21 cellular contexts compared by ENCODE assay signal in genomic region chr19:1663854-1664253, GRCh38. TPM values are rescaled to one million over a fixed set of nuclear protein-coding genes. Genes with fewer than 3 reads are reported as not detected.
DNase-seq lines count a peak whose midpoint lies in the region; ATAC-seq, FAIRE-seq and TF ChIP-seq lines count a peak whose summit lies in the region.
"Had no signal": no experiment of that assay in that cellular context is flagged by ENCODE, and none has a peak within 500 bp of the region (broad histone marks: within the 10 kb centered on the region; RNA-seq: fewer than 3 reads in every experiment).

No MANE protein-coding gene starts in this region.

- no peaks in the 10 kb centered on the region for H3K79me2 ChIP-seq in HepG2 (ENCODE audit: insufficient read depth, low read length)

- H3K27ac ChIP-seq in HepG2 (ENCODE audit: extremely low read length, insufficient read depth, low read length): no peak overlapping the region
- no peak overlapping the region for H3K27ac ChIP-seq in right lobe of liver
- H3K27ac ChIP-seq: adrenal gland, upper lobe of left lung had no signal

- H3K9me3 ChIP-seq in HepG2 (ENCODE audit: low read length) (no peaks in the 10 kb centered on the region), right lobe of liver (no peaks in the 10 kb centered on the region)
- H3K9me3 ChIP-seq: adrenal gland, Peyer's patch, SK-N-SH, upper lobe of left lung had no signal

- H3K4me1 Mint-ChIP-seq in activated naive CD8-positive, alpha-beta T cell treated with anti-CD3 and anti-CD28 coated beads for 36 hours: peaks cover 20% of the 10 kb centered on the region
- peaks cover 70% of the 10 kb centered on the region for H3K4me1 Mint-ChIP-seq in stimulated activated memory B cell treated with anti-CD40 and anti-IgM and Interleukin-4, amounts not matched to agents 10 μg/mL and 1 μg/mL and 100 μg/mL, for 72 hours

- TF ChIP-seq CTCF in HepG2 (CRISPR knock-in tag; IDR thresholded peaks at IDR 0.05): no peak
- no peak for TF ChIP-seq CTCF in right lobe of liver (IDR thresholded peaks at IDR 0.05)
- TF ChIP-seq CTCF in GM13977 (IDR thresholded peaks at IDR 0.05; ENCODE audit: extremely low read depth, insufficient read depth, missing control alignments): no peak

- H3K4me1 ChIP-seq in HepG2 (ENCODE audit: insufficient read depth, low read length): no peaks in the 10 kb centered on the region; the same call in 1 of the 2 replicates
- H3K4me1 ChIP-seq in right lobe of liver: no peaks in the 10 kb centered on the region
- H3K4me1 ChIP-seq: adrenal gland had no signal

- H3K4me3 ChIP-seq in HepG2 (replicated peaks in 1 of 3; ENCODE audit: insufficient read depth in 1 of 3, low read depth in 2 of 3, low read length in 3 of 3): no peak overlapping the region
- no peak overlapping the region for H3K4me3 ChIP-seq in right lobe of liver
- H3K4me3 ChIP-seq: adrenal gland, lung, Peyer's patch, upper lobe of left lung had no signal

- TF ChIP-seq POLR2A in HepG2 (IDR thresholded peaks at IDR 0.05; ENCODE audit: insufficient read depth in 1 of 2, low read depth in 2 of 2, low read length in 2 of 2) (no peak), right lobe of liver (IDR thresholded peaks at IDR 0.05) (no peak)

- no peak overlapping the region for H3K9ac ChIP-seq in HepG2 (ENCODE audit: insufficient read depth, low read depth, low read length)
- H3K9ac ChIP-seq: SK-N-SH had no signal

- intact Hi-C loops in HepG2 (cut with micrococcal nuclease; ENCODE audit: unreplicated experiment) (no loop called here), right lobe of liver (cut with DNase I) (no loop called here)

- no peaks in the 10 kb centered on the region for H4K20me1 ChIP-seq in HepG2 (ENCODE audit: insufficient read depth, low read length)

- H3K9me3 Mint-ChIP-seq in activated naive CD8-positive, alpha-beta T cell treated with anti-CD3 and anti-CD28 coated beads for 36 hours: no peaks in the 10 kb centered on the region
- H3K9me3 Mint-ChIP-seq in stimulated activated memory B cell treated with anti-CD40 and anti-IgM and Interleukin-4, amounts not matched to agents 10 μg/mL and 1 μg/mL and 100 μg/mL, for 72 hours: no peaks in the 10 kb centered on the region
- H3K9me3 Mint-ChIP-seq: CD8-positive, alpha-beta memory T cell had no signal

- CTCF ChIA-PET in HepG2 (lab: Yijun Ruan, JAX; ENCODE audit: low intra/inter-chr PET ratio, low total read pairs): no interaction called here

- peaks cover 25% of the 10 kb centered on the region for H3K27me3 Mint-ChIP-seq in activated naive CD8-positive, alpha-beta T cell treated with anti-CD3 and anti-CD28 coated beads for 36 hours
- H3K27me3 Mint-ChIP-seq in stimulated activated memory B cell treated with anti-CD40 and anti-IgM and Interleukin-4, amounts not matched to agents 10 μg/mL and 1 μg/mL and 100 μg/mL, for 72 hours: no peaks in the 10 kb centered on the region

- H3K4me2 ChIP-seq in HepG2 (ENCODE audit: low read depth, low read length): no peak overlapping the region
- H3K4me2 ChIP-seq: SK-N-SH had no signal

- BruUV-seq in HepG2 (replicated peaks; lab: Mats Ljungman, UMichigan): no TSS peak

- H3K4me3 Mint-ChIP-seq in activated naive CD8-positive, alpha-beta T cell treated with anti-CD3 and anti-CD28 coated beads for 36 hours: no peak overlapping the region
- H3K4me3 Mint-ChIP-seq in stimulated activated memory B cell treated with anti-CD40 and anti-IgM and Interleukin-4, amounts not matched to agents 10 μg/mL and 1 μg/mL and 100 μg/mL, for 72 hours: no peak overlapping the region
- H3K4me3 Mint-ChIP-seq: CD8-positive, alpha-beta memory T cell had no signal

- H3K36me3 Mint-ChIP-seq in activated naive CD8-positive, alpha-beta T cell treated with anti-CD3 and anti-CD28 coated beads for 36 hours: no peaks in the 10 kb centered on the region
- no peaks in the 10 kb centered on the region for H3K36me3 Mint-ChIP-seq in stimulated activated memory B cell treated with anti-CD40 and anti-IgM and Interleukin-4, amounts not matched to agents 10 μg/mL and 1 μg/mL and 100 μg/mL, for 72 hours
- H3K36me3 Mint-ChIP-seq: CD8-positive, alpha-beta memory T cell had no signal

- H3K27me3 ChIP-seq in HepG2 (ENCODE audit: control insufficient read depth in 1 of 2, insufficient read depth in 2 of 2, low read length in 2 of 2) (peaks cover 9 to 43% of the 10 kb centered on the region in 2 experiments), right lobe of liver (no peaks in the 10 kb centered on the region)

- in situ Hi-C loops in HepG2 (cut with HindIII; ENCODE audit: extremely low pct_ligation_motif_present, low pct_unique_long_range_greater_than_20kb): no loop called here
- in situ Hi-C loops in GM13977 (cut with MboI; ENCODE audit: low pct_unique_long_range_greater_than_20kb, low sequenced_read_pairs, unreplicated experiment): no loop called here

- WGBS in HepG2 (ENCODE audit: low lambda C conversion rate): 58% methylated on average over 7 of the region's 13 CpGs
- WGBS in right lobe of liver (ENCODE audit: insufficient coverage, low coverage, low lambda C conversion rate, missing lambda C conversion rate): 80% methylated on average over 1 of the region's 13 CpGs

- H2AFZ ChIP-seq in HepG2 (ENCODE audit: low read length): no peak overlapping the region

- no peak for TF ChIP-seq EP300 in HepG2 (IDR thresholded peaks at IDR 0.05; ENCODE audit: low read depth in 2 of 2, low read length in 2 of 2)
- no peak for TF ChIP-seq EP300 in HepG2 (CRISPR knock-in tag; IDR thresholded peaks at IDR 0.05; ENCODE audit: borderline replicate concordance)

- POLR2A ChIA-PET in HepG2 (lab: Yijun Ruan, JAX): no interaction called here

- H3K36me3 ChIP-seq in HepG2 (replicated peaks in 1 of 2; ENCODE audit: control insufficient read depth in 1 of 2, insufficient read depth in 2 of 2, low read length in 2 of 2) (no peaks in the 10 kb centered on the region), right lobe of liver (no peaks in the 10 kb centered on the region)
- H3K36me3 ChIP-seq: adrenal gland, Peyer's patch, upper lobe of left lung had no signal

- DNase-seq in HepG2 (ENCODE audit: low spot score): no peak
- DNase-seq in right lobe of liver: no peak
- peak; percentile 69 for DNase-seq in GM13977 (ENCODE audit: low spot score)
- peak; percentile 43 for DNase-seq in activated naive CD8-positive, alpha-beta T cell treated with anti-CD3 and anti-CD28 coated beads for 36 hours
- no peak for DNase-seq in NCI-H1105 (lab: John Stamatoyannopoulos, UW)
- no peak for DNase-seq in Kasumi-1 (lab: John Stamatoyannopoulos, UW)
- DNase-seq: adrenal gland; CD8-positive, alpha-beta memory T cell; dermis blood vessel endothelial cell; HCEC 1CT; kidney; NCI-H774; occipital lobe; retina; SK-N-SH; T-helper 9 cell; upper lobe of left lung had no signal

- H3K27ac Mint-ChIP-seq in activated naive CD8-positive, alpha-beta T cell treated with anti-CD3 and anti-CD28 coated beads for 36 hours: no peak overlapping the region
- peak overlapping the region; percentile 57 for H3K27ac Mint-ChIP-seq in stimulated activated memory B cell treated with anti-CD40 and anti-IgM and Interleukin-4, amounts not matched to agents 10 μg/mL and 1 μg/mL and 100 μg/mL, for 72 hours
- H3K27ac Mint-ChIP-seq: CD8-positive, alpha-beta memory T cell had no signal

- TF ChIP-seq RAD21 in HepG2 (CRISPR knock-in tag; IDR thresholded peaks at IDR 0.05): no peak

- ATAC-seq in HepG2 (no peak), right lobe of liver (no peak), HG03280 (IDR thresholded peaks at IDR 0.05; ENCODE audit: unreplicated experiment) (no peak)
- peak; percentile 57 for ATAC-seq in stimulated activated memory B cell treated with anti-CD40 and anti-IgM and Interleukin-4, amounts not matched to agents 10 μg/mL and 1 μg/mL and 100 μg/mL, for 72 hours

- FAIRE-seq in HepG2 (lab: Jason Lieb, UNC): no peak
- FAIRE-seq: kidney had no signal

RNA-seq across cellular contexts. Expression of gene TCF3, which starts 11.4 kb away (rescaled TPM):
- 38.0 and 53.2 TPM in 2 replicates for total RNA-seq in HepG2 (2016; rRNA removed; fragmentation: Illumina TruSeq; extraction: Trizol)
- 24.5 and 28.5 TPM in 2 replicates for total RNA-seq in HepG2 (2016; cell fraction: cytosol; rRNA removed; fragmentation: Illumina TruSeq; extraction: Trizol; ENCODE audit: low read depth)
- total RNA-seq in HepG2 (2016; cell fraction: insoluble cytoplasmic fraction; rRNA removed; fragmentation: Illumina TruSeq; extraction: Trizol): 29.0 and 50.0 TPM in 2 replicates
- 81.6 and 83.0 TPM in 2 replicates for total RNA-seq in HepG2 (2016; cell fraction: membrane; rRNA removed; fragmentation: Illumina TruSeq; extraction: Trizol)
- 28.3 and 35.7 TPM in 2 replicates for total RNA-seq in HepG2 (2016; cell fraction: nucleus; rRNA removed; fragmentation: Illumina TruSeq; extraction: Trizol)
- polyA plus RNA-seq in HepG2 (2011; rRNA removed): 51.4 and 52.0 TPM in 2 replicates
- 39.6 and 81.0 TPM in 2 replicates for polyA plus RNA-seq in HepG2 (2011; cell fraction: cytosol; rRNA removed)
- polyA plus RNA-seq in HepG2 (2011; cell fraction: nucleus; rRNA removed): 168 and 260 TPM in 2 replicates
- 51.8 and 53.9 TPM in 2 replicates for polyA plus RNA-seq in HepG2 (2012)
- 65.0 and 68.6 TPM in 2 replicates for polyA plus RNA-seq in HepG2 (2016; cell fraction: cytosol; fragmentation: Illumina TruSeq; extraction: Trizol; ENCODE audit: low read depth)
- polyA plus RNA-seq in HepG2 (2016; cell fraction: insoluble cytoplasmic fraction; fragmentation: Illumina TruSeq; extraction: Trizol; ENCODE audit: low read depth): 77.8 and 91.9 TPM in 2 replicates
- 123 and 140 TPM in 2 replicates for polyA plus RNA-seq in HepG2 (2016; cell fraction: membrane; fragmentation: Illumina TruSeq; extraction: Trizol; ENCODE audit: low read depth)
- polyA plus RNA-seq in HepG2 (2016; cell fraction: nucleus; fragmentation: Illumina TruSeq; extraction: Trizol; ENCODE audit: insufficient read depth, low read depth): 119 and 120 TPM in 2 replicates
- 55.1 and 105 TPM in 2 replicates for polyA minus RNA-seq in HepG2 (2011; rRNA and poly(A)+ RNA removed; ENCODE audit: low replicate concordance)
- 44.3 and 47.1 TPM in 2 replicates for polyA minus RNA-seq in HepG2 (2011; cell fraction: cytosol; rRNA and poly(A)+ RNA removed)
- 17.8 and 22.5 TPM in 2 replicates for polyA minus RNA-seq in HepG2 (2011; cell fraction: nucleus; rRNA and poly(A)+ RNA removed)
- total RNA-seq in right lobe of liver: 10 to 100 TPM; 11.0 to 30.1 (median 15.9) TPM
- 100 to 1,000 TPM; 106 TPM for total RNA-seq in activated naive CD8-positive, alpha-beta T cell treated with anti-CD3 and anti-CD28 coated beads for 36 hours

RNA-seq across cellular contexts. Expression of gene UQCR11, which starts 58.6 kb away (rescaled TPM):
- total RNA-seq in HepG2 (2016; rRNA removed; fragmentation: Illumina TruSeq; extraction: Trizol) (214 and 216 TPM in 2 replicates), right lobe of liver (100 to 1,000 TPM in 4 of 6 experiments, 10 to 100 TPM in 2; 59.6 to 202 (median 172) TPM)
- total RNA-seq in HepG2 (2016; cell fraction: cytosol; rRNA removed; fragmentation: Illumina TruSeq; extraction: Trizol; ENCODE audit: low read depth): 181 and 320 TPM in 2 replicates
- total RNA-seq in HepG2 (2016; cell fraction: insoluble cytoplasmic fraction; rRNA removed; fragmentation: Illumina TruSeq; extraction: Trizol): 205 and 210 TPM in 2 replicates
- total RNA-seq in HepG2 (2016; cell fraction: membrane; rRNA removed; fragmentation: Illumina TruSeq; extraction: Trizol): 252 and 309 TPM in 2 replicates
- total RNA-seq in HepG2 (2016; cell fraction: nucleus; rRNA removed; fragmentation: Illumina TruSeq; extraction: Trizol): 63.8 and 65.4 TPM in 2 replicates
- polyA plus RNA-seq in HepG2 (2011; rRNA removed): 111 and 125 TPM in 2 replicates
- 81.4 and 152 TPM in 2 replicates for polyA plus RNA-seq in HepG2 (2011; cell fraction: cytosol; rRNA removed)
- 46.6 and 47.9 TPM in 2 replicates for polyA plus RNA-seq in HepG2 (2011; cell fraction: nucleus; rRNA removed)
- 92.9 and 123 TPM in 2 replicates for polyA plus RNA-seq in HepG2 (2012)
- polyA plus RNA-seq in HepG2 (2016; cell fraction: cytosol; fragmentation: Illumina TruSeq; extraction: Trizol; ENCODE audit: low read depth): 249 and 487 TPM in 2 replicates
- 158 and 171 TPM in 2 replicates for polyA plus RNA-seq in HepG2 (2016; cell fraction: insoluble cytoplasmic fraction; fragmentation: Illumina TruSeq; extraction: Trizol; ENCODE audit: low read depth)
- polyA plus RNA-seq in HepG2 (2016; cell fraction: membrane; fragmentation: Illumina TruSeq; extraction: Trizol; ENCODE audit: low read depth): 210 and 295 TPM in 2 replicates
- polyA plus RNA-seq in HepG2 (2016; cell fraction: nucleus; fragmentation: Illumina TruSeq; extraction: Trizol; ENCODE audit: insufficient read depth, low read depth): 98.1 and 120 TPM in 2 replicates
- polyA minus RNA-seq in HepG2 (2011; rRNA and poly(A)+ RNA removed; ENCODE audit: low replicate concordance): 32.9 and 62.2 TPM in 2 replicates
- polyA minus RNA-seq in HepG2 (2011; cell fraction: cytosol; rRNA and poly(A)+ RNA removed): 12.7 and 18.7 TPM in 2 replicates
- polyA minus RNA-seq in HepG2 (2011; cell fraction: nucleus; rRNA and poly(A)+ RNA removed): 15.9 and 18.2 TPM in 2 replicates
- 100 to 1,000 TPM; 229 to 244 TPM for total RNA-seq in activated naive CD8-positive, alpha-beta T cell treated with anti-CD3 and anti-CD28 coated beads for 36 hours

Comparison
In these comparisons a context has a peak if more than half of its experiments do, and no peak if none do; other contexts are left out.
1. DNase-seq: peak in GM13977 (single experiment) and activated naive CD8-positive, alpha-beta T cell treated with anti-CD3 and anti-CD28 coated beads for 36 hours (single experiment); none in HepG2 (single experiment), right lobe of liver (0 of 3), NCI-H1105 (single experiment) and Kasumi-1 (0 of 2).